Comparison of ENCODE assay signal across 26 cellular contexts in the genomic region with DNA sequence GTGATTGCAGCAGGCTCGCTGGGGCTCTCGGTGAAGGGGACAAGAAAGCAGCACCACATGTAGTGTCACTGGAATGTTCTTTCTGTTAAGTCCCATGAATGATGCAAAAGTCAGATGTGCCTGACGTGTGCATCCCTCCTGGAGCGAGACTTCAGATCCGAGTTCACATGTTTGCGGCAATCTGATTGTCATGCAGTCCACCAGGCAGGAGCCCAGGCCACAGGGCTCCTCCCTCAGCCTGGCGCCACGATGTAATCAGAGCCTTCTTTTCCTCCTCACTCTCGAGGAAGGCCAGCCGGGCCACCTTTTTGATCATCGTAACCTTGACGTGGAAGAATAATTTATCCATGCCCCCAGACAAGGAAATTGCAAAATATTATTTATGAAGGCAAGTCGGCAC.
DNase-seq lines count a peak whose midpoint lies in the region; ATAC-seq lines count a peak whose summit lies in the region.
"Had no signal": no experiment of that assay in that cellular context is flagged by ENCODE, and none has a peak within 500 bp of the region (broad histone marks: within the 10 kb centered on the region; RNA-seq: fewer than 3 reads in every experiment).

No MANE protein-coding gene starts in this region.

- H3K9me3 ChIP-seq in iPS-20b (ENCODE audit: insufficient read depth, low read depth, low read length), result no peaks in the 10 kb centered on the region
- H3K9me3 ChIP-seq: body of pancreas, esophagus squamous epithelium, heart right ventricle, thyroid gland had no signal

- DNase-seq in ELF-1 (ENCODE audit: low read depth, low spot score), result peak; percentile 64
- DNase-seq in NCI-H2227 treated with DMSO at 0.1 percent for 48 hours (lab: John Stamatoyannopoulos, UW), result peak; percentile 17
- peak; percentile 68 for DNase-seq in posterior vena cava (ENCODE audit: low spot score)
- no peak for DNase-seq in NCI-H1105 treated with DMSO at 0.1 percent for 48 hours (lab: John Stamatoyannopoulos, UW)
- DNase-seq: activated CD4-positive, alpha-beta T cell treated with anti-CD3 and anti-CD28 coated beads for 36 hours; activated naive CD4-positive, alpha-beta T cell treated with anti-CD3 and anti-CD28 coated beads, Interleukin-2, amount 10 ng/mL, durations not matched to agents 7 days and 5 days; body of pancreas; CD8-positive, alpha-beta T cell; esophagus squamous epithelium; heart right ventricle; left colon; mammary epithelial cell; MM.1S; NCI-H1417; NCI-H2029 treated with DMSO at 0.1 percent for 48 hours; SHP77 treated with DMSO at 0.1 percent for 48 hours; stimulated activated CD4-positive, alpha-beta T cell treated with anti-CD3 and anti-CD28 coated beads, Interleukin-4, amount 100 ng/mL, for 24 hours; thyroid gland had no signal

- H3K27ac ChIP-seq in iPS-20b (ENCODE audit: low read length), result no peak overlapping the region
- H3K27ac ChIP-seq: body of pancreas, esophagus squamous epithelium, heart right ventricle, HL-60, KMS-11, thyroid gland had no signal

- intact Hi-C loops in posterior vena cava (cut with DNase I), result no loop called here

- H3K36me3 ChIP-seq in iPS-20b (ENCODE audit: insufficient read depth, low read depth, low read length), result no peaks in the 10 kb centered on the region
- H3K36me3 ChIP-seq: esophagus squamous epithelium, heart right ventricle, thyroid gland had no signal

- ATAC-seq in HG02678 (IDR thresholded peaks at IDR 0.05; ENCODE audit: unreplicated experiment) (no peak), HG02884 (IDR thresholded peaks at IDR 0.05; ENCODE audit: unreplicated experiment) (no peak), GM18520 (IDR thresholded peaks at IDR 0.05; ENCODE audit: unreplicated experiment) (no peak)
- ATAC-seq: activated CD4-positive, alpha-beta T cell treated with anti-CD3 and anti-CD28 coated beads for 36 hours; activated T-helper 17 cell treated with anti-CD3 and anti-CD28 coated beads, Interleukin-2, amount 50 U/mL, for 72 hours; body of pancreas; CD8-positive, alpha-beta T cell; heart right ventricle; left colon; sciatic nerve had no signal

- H3K9ac ChIP-seq in iPS-20b (ENCODE audit: low read depth, low read length), result peak overlapping the region; percentile 11; the same call in 1 of the 2 replicates
- H3K9ac ChIP-seq: KMS-11 had no signal

- no peak overlapping the region for H3K4me3 ChIP-seq in iPS-20b (ENCODE audit: low read length)
- H3K4me3 ChIP-seq: body of pancreas, esophagus squamous epithelium, heart right ventricle, thyroid gland had no signal

- H3K27me3 ChIP-seq in iPS-20b (ENCODE audit: insufficient read depth, low read length), result no peaks in the 10 kb centered on the region
- H3K27me3 ChIP-seq: body of pancreas, thyroid gland had no signal

- H3K4me1 ChIP-seq in iPS-20b (ENCODE audit: insufficient read depth, low read length), result peaks cover 11% of the 10 kb centered on the region; the same call in 1 of the 2 replicates
- H3K4me1 ChIP-seq: body of pancreas, thyroid gland had no signal
